Comparison of ENCODE assay signal across 1 cellular context in the genomic region with DNA sequence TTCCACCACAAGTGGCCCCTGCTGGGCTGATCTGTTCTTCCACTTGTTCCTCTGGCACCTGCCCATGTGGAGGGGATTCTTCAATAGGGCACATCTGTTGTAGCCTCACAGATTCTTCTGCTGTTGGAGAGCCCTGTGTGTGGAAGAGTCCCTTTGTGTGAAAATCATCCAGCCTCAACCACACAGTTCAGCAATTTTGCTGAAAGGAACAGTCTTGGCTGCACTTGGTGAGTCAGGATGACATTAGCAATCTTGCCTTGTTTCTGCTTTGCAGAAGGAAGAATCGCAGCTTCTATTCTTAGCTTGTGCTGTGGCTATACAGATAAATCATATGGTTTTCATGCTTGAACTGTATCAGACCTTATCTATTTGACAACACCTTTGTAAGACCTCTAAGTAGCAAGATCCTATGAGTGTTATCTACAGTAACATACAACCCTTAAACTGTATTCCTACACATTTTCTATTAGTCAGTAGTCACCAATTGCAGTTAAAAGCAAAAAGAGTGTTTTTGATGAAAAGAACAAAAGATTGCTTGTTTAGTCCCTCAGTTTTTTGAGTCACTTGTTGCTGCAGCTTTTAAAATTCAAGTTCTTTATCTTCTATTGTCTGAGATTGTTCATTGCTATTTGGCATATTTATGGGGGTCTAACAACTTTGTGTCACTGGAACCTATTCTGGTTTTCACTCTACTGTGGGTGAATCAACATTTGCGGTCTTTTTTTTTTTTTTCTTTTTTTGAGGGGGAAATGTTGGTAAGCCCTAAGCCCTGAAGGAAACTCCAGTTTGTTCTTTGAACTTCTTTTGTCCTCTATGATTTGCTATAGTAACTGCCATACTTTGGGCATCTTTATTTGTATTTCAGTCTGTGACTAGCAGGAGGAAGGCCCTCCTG.
TF ChIP-seq lines count a peak whose summit lies in the region.

No MANE protein-coding gene starts in this region.

TF ChIP-seq in K562, 482 proteins besides CTCF, POLR2A, EP300 and RAD21 (continued from another document and continues in another):
- no peak for TF ChIP-seq POU5F1 (IDR thresholded peaks at IDR 0.05; ENCODE audit: borderline replicate concordance, low read depth, low read length, partially characterized antibody)
- TF ChIP-seq LCOR (CRISPR knock-in tag; IDR thresholded peaks at IDR 0.05): peak; percentile 90
- TF ChIP-seq MAFF (IDR thresholded peaks at IDR 0.05; ENCODE audit: low read length): peak; percentile 96
- 0 out of 2 replicates have a peak, but pooled peaks have one; percentile 26 for TF ChIP-seq ZKSCAN1 (IDR thresholded peaks at IDR 0.05; ENCODE audit: low read depth, low read length)
- TF ChIP-seq ZNF280A (IDR thresholded peaks at IDR 0.05; ENCODE audit: low read depth, partially characterized antibody): no peak
- no peak for TF ChIP-seq YBX1 (IDR thresholded peaks at IDR 0.05)
- TF ChIP-seq MTA2 (IDR thresholded peaks at IDR 0.05; ENCODE audit: low read depth): peak; percentile 100
- TF ChIP-seq NR1H2 (CRISPR knock-in tag; IDR thresholded peaks at IDR 0.05): no peak
- no peak for TF ChIP-seq E4F1 (CRISPR knock-in tag; IDR thresholded peaks at IDR 0.05; ENCODE audit: borderline replicate concordance)
- TF ChIP-seq NFIC (IDR thresholded peaks at IDR 0.05): peak; percentile 96
- TF ChIP-seq CREM (IDR thresholded peaks at IDR 0.05; ENCODE audit: low read depth): peak; percentile 89
- no peak for TF ChIP-seq KLF10 (CRISPR knock-in tag; IDR thresholded peaks at IDR 0.05)
- no peak for TF ChIP-seq TAF7 (tag; IDR thresholded peaks at IDR 0.05)
- TF ChIP-seq CEBPG (CRISPR knock-in tag; IDR thresholded peaks at IDR 0.05): no peak
- no peak for TF ChIP-seq CEBPG (tag; conservative IDR thresholded peaks at IDR 0.05 in 1 of 2, IDR thresholded peaks at IDR 0.05 in 1 of 2)
- TF ChIP-seq COPS2 (conservative IDR thresholded peaks at IDR 0.05): no peak
- TF ChIP-seq NR2F6 (CRISPR knock-in tag; IDR thresholded peaks at IDR 0.05): no peak
- TF ChIP-seq ZNF224 (CRISPR knock-in tag; IDR thresholded peaks at IDR 0.05): no peak
- peak; percentile 78 for TF ChIP-seq TOE1 (IDR thresholded peaks at IDR 0.05; ENCODE audit: borderline replicate concordance)
- no peak for TF ChIP-seq TOE1 (CRISPR knock-in tag; IDR thresholded peaks at IDR 0.05; ENCODE audit: borderline replicate concordance, low read depth)
- TF ChIP-seq, protein P1, sequence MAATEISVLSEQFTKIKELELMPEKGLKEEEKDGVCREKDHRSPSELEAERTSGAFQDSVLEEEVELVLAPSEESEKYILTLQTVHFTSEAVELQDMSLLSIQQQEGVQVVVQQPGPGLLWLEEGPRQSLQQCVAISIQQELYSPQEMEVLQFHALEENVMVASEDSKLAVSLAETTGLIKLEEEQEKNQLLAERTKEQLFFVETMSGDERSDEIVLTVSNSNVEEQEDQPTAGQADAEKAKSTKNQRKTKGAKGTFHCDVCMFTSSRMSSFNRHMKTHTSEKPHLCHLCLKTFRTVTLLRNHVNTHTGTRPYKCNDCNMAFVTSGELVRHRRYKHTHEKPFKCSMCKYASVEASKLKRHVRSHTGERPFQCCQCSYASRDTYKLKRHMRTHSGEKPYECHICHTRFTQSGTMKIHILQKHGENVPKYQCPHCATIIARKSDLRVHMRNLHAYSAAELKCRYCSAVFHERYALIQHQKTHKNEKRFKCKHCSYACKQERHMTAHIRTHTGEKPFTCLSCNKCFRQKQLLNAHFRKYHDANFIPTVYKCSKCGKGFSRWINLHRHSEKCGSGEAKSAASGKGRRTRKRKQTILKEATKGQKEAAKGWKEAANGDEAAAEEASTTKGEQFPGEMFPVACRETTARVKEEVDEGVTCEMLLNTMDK (IDR thresholded peaks at IDR 0.05; ENCODE audit: borderline replicate concordance, insufficient read depth, low read depth, low read length, poor library complexity, severe bottlenecking): no peak
- no peak for TF ChIP-seq SPI1 (IDR thresholded peaks at IDR 0.05; ENCODE audit: borderline replicate concordance, low read depth, low read length)
- peak; percentile 71 for TF ChIP-seq ELF2 (CRISPR knock-in tag; IDR thresholded peaks at IDR 0.05)
- peak; percentile 98 for TF ChIP-seq ILF3 (IDR thresholded peaks at IDR 0.05; ENCODE audit: borderline replicate concordance)
- no peak for TF ChIP-seq FOXO4 (CRISPR knock-in tag; IDR thresholded peaks at IDR 0.05)
- TF ChIP-seq DIDO1 (tag; IDR thresholded peaks at IDR 0.05; ENCODE audit: low read depth): no peak
- no peak for TF ChIP-seq ZFP91 (CRISPR knock-in tag; IDR thresholded peaks at IDR 0.05)
- TF ChIP-seq RBM17 (IDR thresholded peaks at IDR 0.05; ENCODE audit: borderline replicate concordance, low read depth, low read length): no peak
- TF ChIP-seq ZNF274 (IDR thresholded peaks at IDR 0.05; ENCODE audit: borderline replicate concordance, low read depth, low read length): peak; percentile 70; the same call in 1 of the 2 replicates
- TF ChIP-seq HMG20A (CRISPR knock-in tag; conservative IDR thresholded peaks at IDR 0.05): no peak
- peak; percentile 68; the same call in 1 of the 2 replicates for TF ChIP-seq NCOA6 (IDR thresholded peaks at IDR 0.05)
- TF ChIP-seq GABPB1 (CRISPR knock-in tag; IDR thresholded peaks at IDR 0.05): 0 out of 2 replicates have a peak, but pooled peaks have one; percentile 22
- TF ChIP-seq IRF2 (CRISPR knock-in tag; IDR thresholded peaks at IDR 0.05): no peak
- peak; percentile 1 for TF ChIP-seq TBP (optimal IDR thresholded peaks at IDR 0.05; ENCODE audit: low read depth, low read length)
- TF ChIP-seq, protein P2, sequence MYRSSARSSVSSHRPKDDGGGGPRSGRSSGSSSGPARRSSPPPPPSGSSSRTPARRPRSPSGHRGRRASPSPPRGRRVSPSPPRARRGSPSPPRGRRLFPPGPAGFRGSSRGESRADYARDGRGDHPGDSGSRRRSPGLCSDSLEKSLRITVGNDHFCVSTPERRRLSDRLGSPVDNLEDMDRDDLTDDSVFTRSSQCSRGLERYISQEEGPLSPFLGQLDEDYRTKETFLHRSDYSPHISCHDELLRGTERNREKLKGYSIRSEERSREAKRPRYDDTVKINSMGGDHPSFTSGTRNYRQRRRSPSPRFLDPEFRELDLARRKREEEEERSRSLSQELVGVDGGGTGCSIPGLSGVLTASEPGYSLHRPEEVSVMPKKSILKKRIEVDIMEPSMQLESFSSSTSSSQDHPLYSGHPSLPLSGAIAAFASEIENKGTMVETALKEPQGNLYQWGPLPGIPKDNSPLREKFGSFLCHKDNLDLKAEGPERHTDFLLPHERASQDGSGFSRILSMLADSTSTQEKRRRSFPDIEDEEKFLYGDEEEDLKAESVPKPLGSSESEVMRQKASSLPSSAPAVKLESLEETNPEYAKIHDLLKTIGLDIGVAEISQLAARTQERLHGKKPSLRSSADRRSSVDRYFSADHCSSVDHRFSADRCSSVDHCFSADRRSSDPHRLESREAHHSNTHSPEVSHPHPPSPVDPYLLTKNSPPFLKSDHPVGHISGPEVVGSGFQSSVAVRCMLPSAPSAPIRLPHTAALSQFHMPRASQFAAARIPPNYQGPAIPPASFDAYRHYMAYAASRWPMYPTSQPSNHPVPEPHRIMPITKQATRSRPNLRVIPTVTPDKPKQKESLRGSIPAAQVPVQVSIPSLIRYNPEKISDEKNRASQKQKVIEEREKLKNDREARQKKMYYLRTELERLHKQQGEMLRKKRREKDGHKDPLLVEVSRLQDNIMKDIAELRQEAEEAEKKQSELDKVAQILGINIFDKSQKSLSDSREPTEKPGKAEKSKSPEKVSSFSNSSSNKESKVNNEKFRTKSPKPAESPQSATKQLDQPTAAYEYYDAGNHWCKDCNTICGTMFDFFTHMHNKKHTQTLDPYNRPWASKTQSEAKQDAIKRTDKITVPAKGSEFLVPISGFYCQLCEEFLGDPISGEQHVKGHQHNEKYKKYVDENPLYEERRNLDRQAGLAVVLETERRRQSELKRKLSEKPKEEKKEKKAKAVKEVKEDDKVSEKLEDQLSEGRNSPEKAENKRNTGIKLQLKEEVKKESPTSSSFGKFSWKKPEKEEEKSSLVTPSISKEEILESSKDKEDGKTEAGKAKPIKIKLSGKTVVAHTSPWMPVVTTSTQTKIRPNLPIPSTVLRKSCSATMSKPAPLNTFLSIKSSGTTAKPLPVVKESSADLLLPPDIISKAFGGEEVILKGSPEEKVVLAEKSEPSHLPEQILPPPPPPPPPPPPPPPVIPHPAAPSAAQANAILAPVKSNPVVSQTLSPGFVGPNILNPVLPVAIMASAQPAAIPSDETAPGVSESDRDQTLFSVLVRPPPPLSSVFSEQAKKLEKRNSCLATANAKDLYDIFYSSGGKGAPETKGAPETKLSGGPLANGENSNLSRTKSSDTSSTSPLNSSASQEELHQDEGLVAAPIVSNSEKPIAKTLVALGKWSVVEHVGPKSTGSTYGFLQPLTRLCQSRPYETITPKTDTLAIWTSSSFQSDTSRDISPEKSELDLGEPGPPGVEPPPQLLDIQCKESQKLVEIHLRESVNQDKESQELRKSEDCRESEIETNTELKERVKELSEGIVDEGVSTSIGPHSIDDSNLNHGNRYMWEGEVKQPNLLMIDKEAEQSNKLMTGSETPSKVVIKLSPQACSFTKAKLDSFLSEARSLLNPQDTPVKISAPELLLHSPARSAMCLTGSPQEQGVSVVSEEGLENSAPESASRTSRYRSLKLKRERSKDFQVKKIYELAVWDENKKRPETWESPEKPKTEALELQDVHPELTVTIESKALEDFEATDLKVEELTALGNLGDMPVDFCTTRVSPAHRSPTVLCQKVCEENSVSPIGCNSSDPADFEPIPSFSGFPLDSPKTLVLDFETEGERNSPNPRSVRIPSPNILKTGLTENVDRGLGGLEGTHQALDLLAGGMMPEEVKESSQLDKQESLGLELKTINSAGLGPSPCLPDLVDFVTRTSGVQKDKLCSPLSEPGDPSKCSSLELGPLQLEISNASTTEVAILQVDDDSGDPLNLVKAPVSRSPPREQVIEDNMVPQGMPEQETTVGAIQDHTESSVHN (IDR thresholded peaks at IDR 0.05; ENCODE audit: borderline replicate concordance in 1 of 2, low read depth in 1 of 2): peak in 1 of 2 experiments; percentile 85; a peak in 2 of 4 replicates
- no peak for TF ChIP-seq ZNF165 (CRISPR knock-in tag; IDR thresholded peaks at IDR 0.05; ENCODE audit: borderline replicate concordance)
- TF ChIP-seq STAT5A (IDR thresholded peaks at IDR 0.05; ENCODE audit: borderline replicate concordance, low read length): peak; percentile 99
- TF ChIP-seq CBX1 (IDR thresholded peaks at IDR 0.05; ENCODE audit: low read depth): no peak
- TF ChIP-seq ZNF12 (CRISPR knock-in tag; IDR thresholded peaks at IDR 0.05): no peak
- peak; percentile 85 for TF ChIP-seq ZFX (CRISPR knock-in tag; IDR thresholded peaks at IDR 0.05)
- peak; percentile 84 for TF ChIP-seq ZNF668 (CRISPR knock-in tag; IDR thresholded peaks at IDR 0.05)
- TF ChIP-seq NFE2 (IDR thresholded peaks at IDR 0.05; ENCODE audit: low read depth): peak; percentile 98
- TF ChIP-seq NEUROD1 (IDR thresholded peaks at IDR 0.05; ENCODE audit: borderline replicate concordance, low read depth, low read length, partially characterized antibody): peak; percentile 90
- no peak for TF ChIP-seq ZNF507 (tag; conservative IDR thresholded peaks at IDR 0.05)
- TF ChIP-seq SP1 (CRISPR knock-in tag; IDR thresholded peaks at IDR 0.05): peak; percentile 79; the same call in 1 of the 2 replicates
- TF ChIP-seq ZNF431 (CRISPR knock-in tag; IDR thresholded peaks at IDR 0.05): no peak
- TF ChIP-seq RBM22 (IDR thresholded peaks at IDR 0.05; ENCODE audit: low read depth, low read length, poor library complexity, severe bottlenecking): no peak
